In genomic region chr11:17351510-17352176, GRCh38 we compare ENCODE assay signal across 8 cellular contexts.
DNase-seq lines count a peak whose midpoint lies in the region; ATAC-seq and TF ChIP-seq lines count a peak whose summit lies in the region.

Gene NCR3LG1, plus strand, starts transcription at chr11:17351800. Its CDS starts 170 bp downstream, at chr11:17351970.

- H4K20me1 ChIP-seq in MM.1S (ENCODE audit: insufficient read depth, low read length): no peaks in the 10 kb centered on the region

- H3K4me1 ChIP-seq in MM.1S (ENCODE audit: low read length): peaks cover 12% of the 10 kb centered on the region; the same call in 1 of the 2 replicates

- H2AFZ ChIP-seq in MM.1S (ENCODE audit: low read length): no peak within 1 kb of the TSS

- in situ Hi-C loops in T47D (cut with HindIII; ENCODE audit: low pct_unique_long_range_greater_than_20kb, low sequenced_read_pairs): no loop called here

- ATAC-seq in GM21367 (IDR thresholded peaks at IDR 0.05; ENCODE audit: unreplicated experiment) (no peak), GM19467 (IDR thresholded peaks at IDR 0.05; ENCODE audit: unreplicated experiment) (no peak)

- peak within 1 kb of the TSS; percentile 62 for H3K4me3 ChIP-seq in GM06990 (replicated peaks; ENCODE audit: low read depth, low read length)
- peak within 1 kb of the TSS; percentile 75 for H3K4me3 ChIP-seq in MM.1S (ENCODE audit: low read length)
- peak within 1 kb of the TSS; percentile 67 for H3K4me3 ChIP-seq in WERI-Rb-1 (ENCODE audit: low read depth, low read length)
- H3K4me3 ChIP-seq in skeletal muscle cell (ENCODE audit: low read depth, low read length): peak within 1 kb of the TSS; percentile 74

- no peak within 1 kb of the TSS for H3K27ac ChIP-seq in MM.1S (ENCODE audit: low read length)
- H3K27ac ChIP-seq in WERI-Rb-1: no peak within 1 kb of the TSS; the same call in 1 of the 2 replicates

- H3K9ac ChIP-seq in MM.1S (ENCODE audit: low read length): no peak within 1 kb of the TSS

- H3K79me2 ChIP-seq in MM.1S (ENCODE audit: low read length): no peaks in the 10 kb centered on the region

- H3K27me3 ChIP-seq in GM06990 (replicated peaks; ENCODE audit: control insufficient read depth, insufficient read depth, low read length): no peaks in the 10 kb centered on the region; the same call in 1 of the 2 replicates
- peaks cover 26% of the 10 kb centered on the region for H3K27me3 ChIP-seq in MM.1S (replicated peaks; ENCODE audit: insufficient read depth, low read length)
- H3K27me3 ChIP-seq in WERI-Rb-1 (ENCODE audit: insufficient read depth, low read depth, severe bottlenecking): peaks cover 10% of the 10 kb centered on the region

- H3F3A ChIP-seq in MM.1S (ENCODE audit: insufficient read depth, low read length): peaks cover 5% of the 10 kb centered on the region; the same call in 1 of the 2 replicates

- DNase-seq in GM06990 (ENCODE audit: extremely low read depth, insufficient read length): peak; percentile 41
- DNase-seq in MM.1S: no peak
- DNase-seq in WERI-Rb-1: peak; percentile 43
- peak; percentile 13 to 55 for DNase-seq in T47D (ENCODE audit: low read depth in 1 of 2, low spot score in 1 of 2)
- DNase-seq in iPS-NIHi7 (ENCODE audit: extremely low spot score): peak; percentile 56
- DNase-seq in skeletal muscle cell (ENCODE audit: low read depth): peak; percentile 43

- H3K9me3 ChIP-seq in MM.1S (replicated peaks; ENCODE audit: insufficient read depth, low read length): no peaks in the 10 kb centered on the region
- H3K9me3 ChIP-seq in WERI-Rb-1 (ENCODE audit: severe bottlenecking): no peaks in the 10 kb centered on the region

- no peak for TF ChIP-seq CTCF in GM06990 (IDR thresholded peaks at IDR 0.05; ENCODE audit: insufficient read depth, low read length, poor library complexity, severe bottlenecking)
- TF ChIP-seq CTCF in MM.1S (IDR thresholded peaks at IDR 0.05; ENCODE audit: low read length): no peak
- no peak for TF ChIP-seq CTCF in WERI-Rb-1 (IDR thresholded peaks at IDR 0.05; ENCODE audit: low read depth, low read length)

- H3K36me3 ChIP-seq in GM06990 (ENCODE audit: control insufficient read depth, insufficient read depth, low read length): no peaks in the 10 kb centered on the region
- no peaks in the 10 kb centered on the region for H3K36me3 ChIP-seq in MM.1S (replicated peaks; ENCODE audit: insufficient read depth, low read length)
- H3K36me3 ChIP-seq in WERI-Rb-1: no peaks in the 10 kb centered on the region; the same call in 1 of the 2 replicates

- peak within 1 kb of the TSS; percentile 98 for H3K4me2 ChIP-seq in MM.1S (ENCODE audit: low read depth, low read length)

- no peaks in the 10 kb centered on the region for H3K9me2 ChIP-seq in MM.1S (replicated peaks; ENCODE audit: insufficient read depth, low read length)
